In genomic region chr22:40238425-40239344, GRCh38 we compare ENCODE assay signal across 8 cellular contexts.
DNase-seq lines count a peak whose midpoint lies in the region; ATAC-seq, FAIRE-seq and TF ChIP-seq lines count a peak whose summit lies in the region.

No MANE protein-coding gene starts in this region.

- no peak for FAIRE-seq in GM12892 (lab: Jason Lieb, UNC)

- peak; percentile 53 for DNase-seq in GM12865 (ENCODE audit: low read depth)
- DNase-seq in T-helper 22 cell (ENCODE audit: low read depth): peak; percentile 56
- DNase-seq in fibroblast of peridontal ligament (ENCODE audit: extremely low read depth): peak; percentile 30
- no peak for DNase-seq in sciatic nerve (ENCODE audit: low spot score)
- no peak for DNase-seq in NCI-H446 treated with DMSO at 0.1 percent for 48 hours (lab: John Stamatoyannopoulos, UW)
- no peak for DNase-seq in GM12892 (ENCODE audit: insufficient read length)
- no peak for DNase-seq in NCI-H1694 (lab: John Stamatoyannopoulos, UW)

- ATAC-seq in sciatic nerve (peak; percentile 70), GM21447 (IDR thresholded peaks at IDR 0.05; ENCODE audit: unreplicated experiment) (no peak)

- TF ChIP-seq POLR2A in GM12892 (IDR thresholded peaks at IDR 0.05; ENCODE audit: low read depth, low read length): no peak

- H3K4me3 ChIP-seq in GM12865 (ENCODE audit: low read depth, low read length): no peak overlapping the region

- no peak for TF ChIP-seq CTCF in GM12865 (IDR thresholded peaks at IDR 0.05; ENCODE audit: insufficient read depth, low read depth, low read length, missing control alignments)

- intact Hi-C loops in sciatic nerve (cut with DNase I): no loop called here

Comparison
In these comparisons a context has a peak if more than half of its experiments do, and no peak if none do; other contexts are left out.
1. DNase-seq: peak in GM12865 (single experiment), T-helper 22 cell (single experiment) and fibroblast of peridontal ligament (single experiment); none in sciatic nerve (single experiment), NCI-H446 treated with DMSO at 0.1 percent for 48 hours (single experiment), GM12892 (single experiment) and NCI-H1694 (single experiment).